19 cellular contexts compared by ENCODE assay signal in genomic region chr19:19742773-19743172, GRCh38. TPM values are rescaled to one million over a fixed set of nuclear protein-coding genes. Genes with fewer than 3 reads are reported as not detected.
DNase-seq lines count a peak whose midpoint lies in the region; FAIRE-seq and TF ChIP-seq lines count a peak whose summit lies in the region.
"Had no signal": no experiment of that assay in that cellular context is flagged by ENCODE, and none has a peak within 500 bp of the region (broad histone marks: within the 10 kb centered on the region; RNA-seq: fewer than 3 reads in every experiment).

No MANE protein-coding gene starts in this region.

- 84% methylated on average over 9 of the region's 9 CpGs; no CpG with 5 or more reads in 1 of the 2 experiments for WGBS in H1 (ENCODE audit: extremely low coverage in 1 of 2, insufficient coverage in 1 of 2, insufficient read length in 1 of 2, insufficient replicate concordance in 2 of 2, low coverage in 1 of 2, low lambda C conversion rate in 2 of 2, missing lambda C conversion rate in 1 of 2), 2 experiments

- H3K27me3 Mint-ChIP-seq in nephron progenitor cell (ENCODE audit: low read depth, poor library complexity): peaks cover 6% of the 10 kb centered on the region
- no peaks in the 10 kb centered on the region for H3K27me3 Mint-ChIP-seq in activated T-cell treated with anti-CD3 and anti-CD28 coated beads, Interleukin-2, amount 50 U/mL, for 24 hours
- H3K27me3 Mint-ChIP-seq: CD4-positive, CD25-positive, alpha-beta regulatory T cell; CD8-positive, alpha-beta memory T cell had no signal

- H4K8ac ChIP-seq in H1 (ENCODE audit: extremely low read depth, insufficient read depth, low read length): peak overlapping the region; percentile 43; the same call in 1 of the 2 replicates

- H3K14ac ChIP-seq in H1 (ENCODE audit: insufficient read length): no peak overlapping the region

- no peaks in the 10 kb centered on the region for H3K4me1 ChIP-seq in H1 (replicated peaks in 1 of 4; ENCODE audit: control insufficient read depth in 3 of 4, insufficient read depth in 4 of 4, low read length in 3 of 4)
- H3K4me1 ChIP-seq in osteoblast (ENCODE audit: insufficient read depth, low read length): no peaks in the 10 kb centered on the region
- no peaks in the 10 kb centered on the region for H3K4me1 ChIP-seq in left ventricle myocardium inferior
- H3K4me1 ChIP-seq: BE2C had no signal

- no peak overlapping the region for H4K5ac ChIP-seq in H1 (ENCODE audit: insufficient read length, low read depth, low read length)

- no peaks in the 10 kb centered on the region for H3K23me2 ChIP-seq in H1 (ENCODE audit: low read depth, low read length)

- H3K27ac ChIP-seq in H1 (ENCODE audit: low read depth, low read length) (no peak overlapping the region), osteoblast (ENCODE audit: low read depth, low read length) (no peak overlapping the region), left ventricle myocardium inferior (replicated peaks) (no peak overlapping the region)
- H3K27ac ChIP-seq: HL-60 had no signal

- H2BK20ac ChIP-seq in H1 (ENCODE audit: low read length): no peak overlapping the region

- no peak overlapping the region for H3K27ac Mint-ChIP-seq in nephron progenitor cell
- H3K27ac Mint-ChIP-seq in activated T-cell treated with anti-CD3 and anti-CD28 coated beads, Interleukin-2, amount 50 U/mL, for 24 hours: no peak overlapping the region
- H3K27ac Mint-ChIP-seq: CD4-positive, CD25-positive, alpha-beta regulatory T cell had no signal

- no peaks in the 10 kb centered on the region for H3K4me1 Mint-ChIP-seq in nephron progenitor cell
- no peaks in the 10 kb centered on the region for H3K4me1 Mint-ChIP-seq in activated T-cell treated with anti-CD3 and anti-CD28 coated beads, Interleukin-2, amount 50 U/mL, for 24 hours (ENCODE audit: low read depth)
- H3K4me1 Mint-ChIP-seq: CD4-positive, CD25-positive, alpha-beta regulatory T cell; CD8-positive, alpha-beta memory T cell had no signal

- H3K23ac ChIP-seq in H1 (ENCODE audit: insufficient read length): no peak overlapping the region

- H3K36me3 Mint-ChIP-seq in nephron progenitor cell (ENCODE audit: low read depth): no peaks in the 10 kb centered on the region
- H3K36me3 Mint-ChIP-seq in activated T-cell treated with anti-CD3 and anti-CD28 coated beads, Interleukin-2, amount 50 U/mL, for 24 hours (ENCODE audit: low read depth): no peaks in the 10 kb centered on the region
- H3K36me3 Mint-ChIP-seq: CD4-positive, CD25-positive, alpha-beta regulatory T cell; CD8-positive, alpha-beta memory T cell had no signal

- no peak overlapping the region for H3K4me3 ChIP-seq in H1 (ENCODE audit: extremely low read depth in 1 of 4, insufficient read depth in 2 of 4, low read depth in 3 of 4, low read length in 4 of 4)
- no peak overlapping the region for H3K4me3 ChIP-seq in osteoblast (ENCODE audit: insufficient read depth, low read length)
- no peak overlapping the region for H3K4me3 ChIP-seq in left ventricle myocardium inferior
- H3K4me3 ChIP-seq: K562 had no signal

- H2BK12ac ChIP-seq in H1 (ENCODE audit: low read depth, low read length): no peak overlapping the region

- no peak for TF ChIP-seq CTCF in GM10248 (IDR thresholded peaks at IDR 0.05; ENCODE audit: control extremely low read depth, extremely low read depth, low read depth, missing control alignments)
- no peak for TF ChIP-seq CTCF in H1 (IDR thresholded peaks at IDR 0.05; ENCODE audit: control extremely low read depth in 1 of 3, insufficient read depth in 1 of 3, low read depth in 1 of 3, low read length in 3 of 3)
- no peak for TF ChIP-seq CTCF in osteoblast (IDR thresholded peaks at IDR 0.05; ENCODE audit: extremely low read depth, low read depth, low read length)
- no peak for TF ChIP-seq CTCF in nephron progenitor cell (IDR thresholded peaks at IDR 0.05)
- TF ChIP-seq CTCF in left ventricle myocardium inferior (IDR thresholded peaks at IDR 0.05; ENCODE audit: borderline replicate concordance): no peak

- intact Hi-C loops in left ventricle myocardium inferior (cut with micrococcal nuclease): no loop called here

- POLR2A ChIA-PET in GM10248 (lab: Yijun Ruan, JAX): no interaction called here
- POLR2A ChIA-PET in H1 (lab: Charles Lee; ENCODE audit: partially characterized antibody): interaction anchor here (1.2 kb wide), 1 partner anchor 10 kb away, joined by 4 read pairs; the partner anchor contains the start of gene ZNF14

- no peak overlapping the region for H4K91ac ChIP-seq in H1 (replicated peaks; ENCODE audit: insufficient read length, low read length)

- H2BK15ac ChIP-seq in H1 (ENCODE audit: low read length): no peak overlapping the region

- H3K4ac ChIP-seq in H1 (replicated peaks; ENCODE audit: insufficient read length, low read depth, low read length): no peak overlapping the region

- H3K9me3 Mint-ChIP-seq in nephron progenitor cell: peaks cover 43% of the 10 kb centered on the region
- no peaks in the 10 kb centered on the region for H3K9me3 Mint-ChIP-seq in activated T-cell treated with anti-CD3 and anti-CD28 coated beads, Interleukin-2, amount 50 U/mL, for 24 hours
- H3K9me3 Mint-ChIP-seq: CD4-positive, CD25-positive, alpha-beta regulatory T cell; CD8-positive, alpha-beta memory T cell had no signal

- H3K27me3 ChIP-seq in H1 (replicated peaks in 1 of 4; ENCODE audit: control insufficient read depth in 3 of 4, extremely low read depth in 1 of 4, insufficient read depth in 3 of 4, low read length in 3 of 4) (peaks cover 0 to 2% (median 0%) of the 10 kb centered on the region in 4 experiments; a peak in 1 of 7 replicates), osteoblast (ENCODE audit: insufficient read depth, low read length) (no peaks in the 10 kb centered on the region), left ventricle myocardium inferior (ENCODE audit: low read depth) (peaks cover 25% of the 10 kb centered on the region)
- H3K27me3 ChIP-seq: BE2C had no signal

- no peak for TF ChIP-seq POLR2A in H1 (IDR thresholded peaks at IDR 0.05; ENCODE audit: control extremely low read depth in 1 of 2, low read depth in 2 of 2, low read length in 2 of 2)

- no peak overlapping the region for H2BK120ac ChIP-seq in H1 (replicated peaks; ENCODE audit: low read depth, low read length)

- H2AFZ ChIP-seq in H1 (ENCODE audit: low read length): no peak overlapping the region
- no peak overlapping the region for H2AFZ ChIP-seq in osteoblast (ENCODE audit: low read length)

- H3K9ac ChIP-seq in H1 (replicated peaks in 1 of 4; ENCODE audit: extremely low read depth in 1 of 4, low read depth in 3 of 4, low read length in 3 of 4): no peak overlapping the region

- no peak overlapping the region for H3K4me2 ChIP-seq in H1 (ENCODE audit: insufficient read depth in 1 of 2, low read depth in 2 of 2, low read length in 2 of 2)
- H3K4me2 ChIP-seq in osteoblast (ENCODE audit: insufficient read depth, low read length): no peak overlapping the region

- no peak for TF ChIP-seq EP300 in H1 (IDR thresholded peaks at IDR 0.05; ENCODE audit: borderline replicate concordance in 1 of 2, low read depth in 2 of 2, low read length in 2 of 2)

- DNase-seq in AG08396 (ENCODE audit: low spot score): peak; percentile 1
- peak; percentile 10 for DNase-seq in GM10248 (ENCODE audit: extremely low spot score)
- no peak for DNase-seq in H1 (ENCODE audit: low read depth in 1 of 2, low spot score in 2 of 2)
- DNase-seq in osteoblast (ENCODE audit: insufficient read length, low spot score, missing footprints): peak; percentile 38
- DNase-seq in nephron progenitor cell: no peak
- no peak for DNase-seq in activated T-cell treated with anti-CD3 and anti-CD28 coated beads, Interleukin-2, amount 50 U/mL, for 24 hours
- no peak for DNase-seq in left ventricle myocardium inferior
- DNase-seq: BE2C; C1 segment of cervical spinal cord; CD4-positive, CD25-positive, alpha-beta regulatory T cell; CD8-positive, alpha-beta memory T cell; COR-L47; DMS153; DMS79; GDM1; HCEC 1CT; IMR-90 had no signal

- no peaks in the 10 kb centered on the region for H3K79me1 ChIP-seq in H1 (ENCODE audit: low read depth, low read length)

- H3K79me2 ChIP-seq in H1 (ENCODE audit: control insufficient read depth in 1 of 2, insufficient read depth in 2 of 2, low read length in 2 of 2) (no peaks in the 10 kb centered on the region), osteoblast (ENCODE audit: insufficient read depth, low read length) (no peaks in the 10 kb centered on the region)

- no peak for FAIRE-seq in H1 (lab: Jason Lieb, UNC)
- FAIRE-seq: K562 had no signal

- H3K18ac ChIP-seq in H1 (ENCODE audit: extremely low read depth, low read length): no peak overlapping the region

- H4K20me1 ChIP-seq in H1 (replicated peaks in 1 of 2; ENCODE audit: control insufficient read depth in 1 of 2, insufficient read depth in 2 of 2, low read length in 2 of 2) (no peaks in the 10 kb centered on the region), osteoblast (ENCODE audit: insufficient read depth, low read length) (no peaks in the 10 kb centered on the region)

- CTCF ChIA-PET in GM10248 (lab: Yijun Ruan, JAX) (no interaction called here), H1 (lab: Charles Lee; ENCODE audit: partially characterized antibody) (no interaction called here)

- TF ChIP-seq RAD21 in H1 (IDR thresholded peaks at IDR 0.05 in 1 of 2, conservative IDR thresholded peaks at IDR 0.05 in 1 of 2; ENCODE audit: low read depth in 2 of 2, low read length in 2 of 2): no peak

- no peak overlapping the region for H3K4me3 Mint-ChIP-seq in nephron progenitor cell
- no peak overlapping the region for H3K4me3 Mint-ChIP-seq in activated T-cell treated with anti-CD3 and anti-CD28 coated beads, Interleukin-2, amount 50 U/mL, for 24 hours
- H3K4me3 Mint-ChIP-seq: CD8-positive, alpha-beta memory T cell had no signal

- H2AK5ac ChIP-seq in H1 (ENCODE audit: low read depth, low read length): no peak overlapping the region

- H3K56ac ChIP-seq in H1 (replicated peaks; ENCODE audit: insufficient read length, low read depth, low read length): no peak overlapping the region

- H3K9me3 ChIP-seq in H1 (ENCODE audit: insufficient read depth in 2 of 2, low read depth in 1 of 2, low read length in 1 of 2) (peaks cover 0 to 3% of the 10 kb centered on the region in 2 experiments; a peak in 1 of 4 replicates), osteoblast (ENCODE audit: low read depth, low read length) (no peaks in the 10 kb centered on the region), left ventricle myocardium inferior (replicated peaks) (no peaks in the 10 kb centered on the region)

- H3K36me3 ChIP-seq in H1 (ENCODE audit: control insufficient read depth in 2 of 4, insufficient read depth in 4 of 4, low read length in 3 of 4) (no peaks in the 10 kb centered on the region), osteoblast (ENCODE audit: insufficient read depth, low read length) (no peaks in the 10 kb centered on the region), left ventricle myocardium inferior (no peaks in the 10 kb centered on the region)
- H3K36me3 ChIP-seq: BE2C had no signal

- H2BK5ac ChIP-seq in H1 (ENCODE audit: low read depth, low read length): no peak overlapping the region

RNA-seq across cellular contexts. Expression of gene ZNF14, which starts 9.9 kb away (rescaled TPM):
- 6.8 and 7.4 TPM in 2 replicates for total RNA-seq in H1 (2021; fragmentation: NEBNext Ultra II Directional; extraction: Animal tissue kit (Norgen Biotek cat#: 25700))
- polyA plus RNA-seq in H1 (2011; rRNA removed): 0.72 and 1.00 TPM in 2 replicates
- 1.8 TPM for polyA plus RNA-seq in H1 (2011; cell fraction: cytosol; rRNA removed)
- 1.1 TPM for polyA plus RNA-seq in H1 (2011; cell fraction: nucleus; rRNA removed)
- 2.5 to 5.0 TPM (median 3.2 TPM) in 4 replicates for polyA plus RNA-seq in H1 (2012, experiment 1 of 2)
- 0.28 TPM for polyA plus RNA-seq in H1 (2012, experiment 2 of 2)
- polyA plus RNA-seq in H1 (2013, experiment 1 of 2): 3.7 TPM
- 3.8 TPM for polyA plus RNA-seq in H1 (2013, experiment 2 of 2)
- 4.4 and 6.7 TPM in 2 replicates for polyA minus RNA-seq in H1 (2011; rRNA and poly(A)+ RNA removed)
- 3.1 TPM for polyA minus RNA-seq in H1 (2011; cell fraction: cytosol; rRNA and poly(A)+ RNA removed)
- 10.4 TPM for polyA minus RNA-seq in H1 (2011; cell fraction: nucleus; rRNA and poly(A)+ RNA removed)
- total RNA-seq in osteoblast: 6.5 and 7.4 TPM in 2 replicates
- total RNA-seq in left ventricle myocardium inferior: 3.7 TPM

Comparison
In these comparisons a context has a peak if more than half of its experiments do, and no peak if none do; other contexts are left out.
1. DNase-seq: peak in AG08396 (single experiment), GM10248 (single experiment) and osteoblast (single experiment); none in H1 (0 of 2), nephron progenitor cell (single experiment), activated T-cell treated with anti-CD3 and anti-CD28 coated beads, Interleukin-2, amount 50 U/mL, for 24 hours (single experiment) and left ventricle myocardium inferior (single experiment).